ENCODE assay signal across 27 cellular contexts in the genomic region with DNA sequence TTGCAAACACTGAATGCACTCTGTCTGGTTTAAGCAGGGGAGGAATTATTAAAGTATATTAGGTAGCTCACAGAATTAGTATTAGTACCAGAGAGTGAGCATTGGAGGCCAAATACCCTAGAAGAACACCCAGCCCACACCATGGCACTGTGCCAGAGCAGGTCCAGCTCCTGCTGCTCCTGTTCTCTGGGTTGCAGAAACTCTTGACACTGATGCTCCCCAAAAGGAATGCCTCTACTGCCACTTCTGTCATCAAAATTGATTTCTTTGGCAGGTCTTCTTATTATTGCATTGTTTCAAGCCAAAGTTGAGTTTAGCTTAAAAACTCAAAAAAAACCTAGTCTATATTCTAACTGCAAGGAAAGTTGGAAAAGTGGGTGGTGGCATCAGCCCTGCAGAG.
"Had no signal": no experiment of that assay in that cellular context is flagged by ENCODE, and none has a peak within 500 bp of the region (broad histone marks: within the 10 kb centered on the region; RNA-seq: fewer than 3 reads in every experiment).

No MANE protein-coding gene starts in this region.

- H3K36me3 ChIP-seq: ascending aorta, cardiac muscle cell, SJCRH30, WERI-Rb-1 had no signal

- ATAC-seq: activated CD4-positive, alpha-beta T cell treated with anti-CD3 and anti-CD28 coated beads for 36 hours; activated CD8-positive, alpha-beta T cell treated with anti-CD3 and anti-CD28 coated beads, Interleukin-2, amount 10 ng/mL, durations not matched to agents 7 days and 5 days; Panc1 had no signal

- H3K9me3 ChIP-seq: ascending aorta, SJCRH30 had no signal

- H3K4me1 ChIP-seq: ascending aorta, SJCRH30 had no signal

- DNase-seq: activated CD4-positive, alpha-beta T cell treated with anti-CD3 and anti-CD28 coated beads for 36 hours; activated CD4-positive, alpha-beta T cell treated with anti-CD3 and anti-CD28 coated beads, Interleukin-2, amount 10 ng/mL, durations not matched to agents 7 days and 5 days; activated CD4-positive, alpha-beta T cell treated with anti-CD3 and anti-CD28 coated beads, Interleukin-2, amount 50 U/mL, for 48 hours; activated CD8-positive, alpha-beta T cell treated with anti-CD3 and anti-CD28 coated beads, Interleukin-2, amount 10 ng/mL, durations not matched to agents 7 days and 5 days; activated gamma-delta T cell; activated naive CD4-positive, alpha-beta T cell treated with Interleukin-2 at 50 U/mL for 16 hours; activated naive CD8-positive, alpha-beta T cell treated with anti-CD3 and anti-CD28 coated beads, Interleukin-2, amount 10 ng/mL, durations not matched to agents 7 days and 5 days; activated T-cell treated with anti-CD3 and anti-CD28 coated beads, Interleukin-2, amount 50 U/mL, for 24 hours; amygdala; NCI-H1092 treated with DMSO at 0.1 percent for 48 hours; NCI-H1417; NCI-H146; NCI-H187; NCI-H2029 treated with DMSO at 0.1 percent for 48 hours; NCI-H2107; NCI-H2171; NCI-H510A; NCI-H526; NCI-H774; SHP77; SJCRH30; T1000; WERI-Rb-1 had no signal

- H3K27ac ChIP-seq: ascending aorta, cardiac muscle cell, SJCRH30, SK-N-MC, WERI-Rb-1 had no signal

- H3K4me3 ChIP-seq: ascending aorta, cardiac muscle cell, SJCRH30, SK-N-MC had no signal

- H3K27me3 ChIP-seq: ascending aorta, cardiac muscle cell, SJCRH30 had no signal
